In the genomic region with DNA sequence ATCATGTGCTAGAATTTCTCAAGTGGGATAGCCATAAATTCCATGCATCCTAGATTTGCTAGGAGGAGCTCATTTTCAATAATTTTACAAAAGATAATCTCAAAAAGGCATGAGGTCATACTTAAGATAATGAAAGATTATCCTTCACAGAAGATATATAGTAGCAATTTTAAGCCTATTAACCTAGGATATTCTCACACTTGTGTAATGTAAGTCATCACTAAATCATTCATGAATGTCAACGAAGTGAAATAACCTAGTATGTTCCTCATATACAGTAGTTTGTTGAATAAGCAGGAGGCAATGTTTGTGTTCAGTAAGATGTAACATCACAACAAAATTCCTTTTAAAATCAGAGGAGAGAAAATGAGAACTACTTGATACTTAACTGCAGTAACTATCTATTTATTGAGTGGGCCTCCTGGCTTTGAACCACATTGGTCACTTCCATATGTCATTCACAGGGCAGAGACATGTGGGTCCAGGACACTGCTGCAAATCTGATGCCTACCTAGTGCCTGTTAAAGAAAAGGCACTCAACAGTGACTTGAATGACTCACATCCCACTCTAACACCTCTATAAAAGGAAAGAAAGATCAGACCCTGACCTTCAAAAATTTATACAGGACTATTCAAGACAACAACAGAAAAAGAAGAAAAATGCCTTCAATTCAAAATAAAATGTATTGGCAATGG, we compare ENCODE assay signal across 23 cellular contexts. TPM values are rescaled to one million over a fixed set of nuclear protein-coding genes. Genes with fewer than 3 reads are reported as not detected.
DNase-seq lines count a peak whose midpoint lies in the region; ATAC-seq, FAIRE-seq and TF ChIP-seq lines count a peak whose summit lies in the region.
"Had no signal": no experiment of that assay in that cellular context is flagged by ENCODE, and none has a peak within 500 bp of the region (broad histone marks: within the 10 kb centered on the region; RNA-seq: fewer than 3 reads in every experiment).

No MANE protein-coding gene starts in this region.

- H3K4me1 Mint-ChIP-seq in natural killer cell treated with Interleukin-12 subunit alpha and Interleukin-12 subunit beta and Interleukin-15 and Interleukin-18, amount 100 ng/mL, for 72 hours (ENCODE audit: low read depth in 2 of 2) = no peaks in the 10 kb centered on the region
- H3K4me1 Mint-ChIP-seq: activated B cell treated with CpG ODN at 0.5 μM for 24 hours had no signal

- FAIRE-seq in RCC 7860 (lab: Jason Lieb, UNC) = peak; percentile 90

- TF ChIP-seq POLR2A in heart left ventricle (IDR thresholded peaks at IDR 0.05) (no peak), sigmoid colon (IDR thresholded peaks at IDR 0.05) (no peak)

- WGBS in heart left ventricle, 4 donors = 50 to 59% (median 56%) methylated on average over 1 of the region's 1 CpG
- WGBS in sigmoid colon, 2 donors = 16 to 43% methylated on average over 1 of the region's 1 CpG

- no peak overlapping the region for H3K27ac Mint-ChIP-seq in natural killer cell treated with Interleukin-12 subunit alpha and Interleukin-12 subunit beta and Interleukin-15 and Interleukin-18, amount 100 ng/mL, for 72 hours
- H3K27ac Mint-ChIP-seq: activated B cell treated with CpG ODN at 0.5 μM for 24 hours had no signal

- H3K4me1 ChIP-seq in heart left ventricle = peaks cover 0 to 88% (median 34%) of the 10 kb centered on the region in 12 donors
- peaks cover 0 to 40% (median 19%) of the 10 kb centered on the region in 4 donors for H3K4me1 ChIP-seq in sigmoid colon
- H3K4me1 ChIP-seq: parathyroid adenoma had no signal

- intact Hi-C loops in heart left ventricle (cut with DNase I) (loop anchor here in 1 of 10 donors (2.0 kb wide), 1 partner anchor 107 kb away; no protein-coding TSS in a partner anchor), sigmoid colon (cut with DNase I) (no loop called here)

- ATAC-seq in heart left ventricle = peak; percentile 40 to 80 (median 72)
- no peak for ATAC-seq in natural killer cell treated with Interleukin-12 subunit alpha and Interleukin-12 subunit beta and Interleukin-15 and Interleukin-18, amount 100 ng/mL, for 72 hours
- ATAC-seq: left colon; stimulated activated naive CD8-positive, alpha-beta T cell treated with anti-CD3 and anti-CD28 coated beads, Interleukin-15, Interleukin-2, amounts not matched to agents 100 U/mL and 50 U/mL, for 24 hours had no signal

- no peaks in the 10 kb centered on the region for H3K36me3 ChIP-seq in heart left ventricle
- no peaks in the 10 kb centered on the region for H3K36me3 ChIP-seq in sigmoid colon

- H3K9me3 ChIP-seq in heart left ventricle = no peaks in the 10 kb centered on the region
- H3K9me3 ChIP-seq in sigmoid colon = no peaks in the 10 kb centered on the region

- H3K4me3 Mint-ChIP-seq in natural killer cell treated with Interleukin-12 subunit alpha and Interleukin-12 subunit beta and Interleukin-15 and Interleukin-18, amount 100 ng/mL, for 72 hours = no peak overlapping the region
- H3K4me3 Mint-ChIP-seq: activated B cell treated with CpG ODN at 0.5 μM for 24 hours had no signal

- H3K27ac ChIP-seq in heart left ventricle (peak overlapping the region in 10 of 12 donors; percentile 7 to 66 (median 38)), sigmoid colon (peak overlapping the region in 3 of 4 donors; percentile 7 to 52 (median 42))
- H3K27ac ChIP-seq: epithelial cell of prostate, parathyroid adenoma, RWPE1 had no signal

- DNase-seq in Daoy (ENCODE audit: low read depth) = peak; percentile 25
- peak; percentile 69 for DNase-seq in RCC 7860 (ENCODE audit: low spot score)
- DNase-seq in heart left ventricle = no peak
- DNase-seq in sigmoid colon = no peak
- DNase-seq in natural killer cell treated with Interleukin-12 subunit alpha and Interleukin-12 subunit beta and Interleukin-15 and Interleukin-18, amount 100 ng/mL, for 72 hours (ENCODE audit: low spot score) = no peak
- no peak for DNase-seq in NCI-H2107 (lab: John Stamatoyannopoulos, UW)
- no peak for DNase-seq in AML-193 (lab: John Stamatoyannopoulos, UW)
- no peak for DNase-seq in NCI-H1417 (lab: John Stamatoyannopoulos, UW)
- DNase-seq: activated B cell treated with CpG ODN at 0.5 μM for 24 hours; activated CD8-positive, alpha-beta memory T cell treated with anti-CD3 and anti-CD28 coated beads for 24 hours; activated effector memory CD4-positive, alpha-beta T cell treated with Interleukin-2 at 50 U/mL for 16 hours; amygdala; GF-D8; Karpas-422; left colon; NCI-H146; NCI-H526 treated with DMSO at 0.1 percent for 48 hours; stimulated activated CD4-positive, alpha-beta T cell treated with anti-CD3 and anti-CD28 coated beads, Interleukin-12 subunit alpha, Interleukin-12 subunit beta, amount 100 ng/mL, for 4 hours; stimulated activated naive CD8-positive, alpha-beta T cell treated with anti-CD3 and anti-CD28 coated beads, Interleukin-15, Interleukin-2, amounts not matched to agents 100 U/mL and 50 U/mL, for 24 hours had no signal

- no peak overlapping the region for H3K4me3 ChIP-seq in heart left ventricle
- no peak overlapping the region for H3K4me3 ChIP-seq in sigmoid colon

- H3K9me3 Mint-ChIP-seq in natural killer cell treated with Interleukin-12 subunit alpha and Interleukin-12 subunit beta and Interleukin-15 and Interleukin-18, amount 100 ng/mL, for 72 hours = no peaks in the 10 kb centered on the region
- H3K9me3 Mint-ChIP-seq: activated B cell treated with CpG ODN at 0.5 μM for 24 hours had no signal

- H3K27me3 Mint-ChIP-seq in natural killer cell treated with Interleukin-12 subunit alpha and Interleukin-12 subunit beta and Interleukin-15 and Interleukin-18, amount 100 ng/mL, for 72 hours = peaks cover 23 to 33% of the 10 kb centered on the region in 2 donors

- TF ChIP-seq EP300 in sigmoid colon (IDR thresholded peaks at IDR 0.05) = no peak

- TF ChIP-seq CTCF in heart left ventricle (IDR thresholded peaks at IDR 0.05) (no peak), sigmoid colon (IDR thresholded peaks at IDR 0.05) (no peak)

- peaks cover 0 to 5% (median 0%) of the 10 kb centered on the region in 9 donors for H3K27me3 ChIP-seq in heart left ventricle
- no peaks in the 10 kb centered on the region for H3K27me3 ChIP-seq in sigmoid colon

- H3K36me3 Mint-ChIP-seq in natural killer cell treated with Interleukin-12 subunit alpha and Interleukin-12 subunit beta and Interleukin-15 and Interleukin-18, amount 100 ng/mL, for 72 hours = no peaks in the 10 kb centered on the region

RNA-seq across cellular contexts. Expression of a gene that starts 8.2 kb away (rescaled TPM):
- 7.4 and 10.1 TPM in 2 replicates for total RNA-seq in Daoy (2014; rRNA removed; shearing (Covaris generic))
- total RNA-seq in heart left ventricle (10 to 100 TPM; 34.2 to 66.8 (median 39.8) TPM), sigmoid colon (10 to 100 TPM; 43.0 to 79.6 (median 66.5) TPM)
- polyA plus RNA-seq in heart left ventricle (10 to 100 TPM; 12.6 to 13.2 TPM), sigmoid colon (1 to 10 TPM in 2 of 3 donors, under 1 TPM in 1; 0.23 to 6.7 (median 1.2) TPM)
- total RNA-seq in natural killer cell treated with Interleukin-12 subunit alpha and Interleukin-12 subunit beta and Interleukin-15 and Interleukin-18, amount 100 ng/mL, for 72 hours = not detected
- total RNA-seq: activated B cell treated with CpG ODN at 0.5 μM for 24 hours; T-helper 1 cell treated with Interleukin-12 subunit alpha and Interleukin-12 subunit beta and Interleukin-4 antibody, amounts not matched to agents 30 ng/mL and 1 ng/mL, for 36 hours had no signal

Comparison
In these comparisons a context has a peak if more than half of its experiments do, and no peak if none do; other contexts are left out.
1. DNase-seq: peak in Daoy (single experiment) and RCC 7860 (single experiment); none in heart left ventricle (0 of 5), sigmoid colon (single experiment), natural killer cell treated with Interleukin-12 subunit alpha and Interleukin-12 subunit beta and Interleukin-15 and Interleukin-18, amount 100 ng/mL, for 72 hours (single experiment), NCI-H2107 (single experiment), AML-193 (0 of 2) and NCI-H1417 (0 of 3).
2. ATAC-seq: peak in heart left ventricle (4 of 4); none in natural killer cell treated with Interleukin-12 subunit alpha and Interleukin-12 subunit beta and Interleukin-15 and Interleukin-18, amount 100 ng/mL, for 72 hours (0 of 2).